ENCODE assay signal across 8 cellular contexts in the genomic region with DNA sequence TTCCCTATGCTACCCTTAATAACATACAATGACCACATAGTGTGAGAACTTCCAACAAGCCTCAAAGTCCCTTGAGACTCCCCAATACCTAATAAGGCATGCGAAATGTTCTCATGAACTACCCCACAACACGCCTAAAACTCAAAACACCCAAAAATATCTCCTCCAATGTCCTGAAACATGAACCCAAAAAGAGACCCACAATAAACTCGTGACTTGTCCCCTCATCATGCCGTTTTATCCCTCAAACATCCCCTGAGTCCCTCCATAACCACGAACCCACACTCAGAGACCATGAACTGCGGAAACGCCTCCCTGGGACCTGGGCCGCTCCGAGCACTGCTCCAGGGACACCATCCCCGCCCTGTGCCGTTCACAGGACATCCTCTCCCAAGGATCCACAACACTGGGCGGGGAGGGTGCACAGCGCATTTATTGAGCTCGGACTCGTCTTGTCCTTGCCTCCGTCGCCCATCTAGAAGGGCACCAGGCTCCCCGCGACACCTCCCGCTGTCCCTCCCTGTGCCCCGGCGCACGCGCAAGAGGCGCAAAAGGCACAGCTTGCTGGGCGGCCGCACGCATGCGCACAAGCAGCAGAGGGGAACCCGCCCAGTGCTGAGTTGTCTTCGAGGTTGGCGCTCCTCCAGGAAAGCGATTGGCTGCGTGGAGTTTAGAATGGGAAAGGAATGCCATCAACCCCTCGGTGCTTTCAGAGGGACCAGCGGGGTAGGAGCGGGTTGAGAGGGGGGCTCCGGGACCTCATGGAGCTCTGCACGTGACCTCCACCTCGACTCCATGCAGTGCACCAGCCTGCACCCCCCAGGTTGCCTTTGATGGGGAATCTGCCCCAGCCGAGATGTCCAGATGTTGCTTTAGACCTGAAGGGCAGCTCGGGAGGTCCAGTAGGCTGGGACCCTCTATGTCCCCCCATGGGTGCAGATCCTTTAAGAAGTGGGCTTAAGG.
DNase-seq lines count a peak whose midpoint lies in the region; ATAC-seq lines count a peak whose summit lies in the region.

No MANE protein-coding gene starts in this region.

- peaks cover 0 to 13% of the 10 kb centered on the region in 2 donors for H3K27me3 Mint-ChIP-seq in effector memory CD8-positive, alpha-beta T cell

- H3K9me3 Mint-ChIP-seq in effector memory CD8-positive, alpha-beta T cell, result no peaks in the 10 kb centered on the region

- H3K4me3 Mint-ChIP-seq in effector memory CD8-positive, alpha-beta T cell, result peak overlapping the region; percentile 83 to 85

- DNase-seq in GM04503 (ENCODE audit: low read depth), result peak; percentile 58
- DNase-seq in NCI-H748 treated with DMSO at 0.1 percent for 48 hours (lab: John Stamatoyannopoulos, UW), result peak; percentile 86
- peak; percentile 72 to 76 for DNase-seq in activated CD8-positive, alpha-beta memory T cell treated with anti-CD3 and anti-CD28 coated beads for 4 hours (ENCODE audit: low read depth in 2 of 2)
- peak; percentile 68 to 71 (median 70) for DNase-seq in effector memory CD8-positive, alpha-beta T cell
- peak; percentile 91 for DNase-seq in middle frontal gyrus (ENCODE audit: extremely low spot score, low spot score)
- DNase-seq in stimulated activated CD8-positive, alpha-beta memory T cell treated with anti-CD3 and anti-CD28 coated beads, Interleukin-2, amount 100 ng/mL, for 48 hours (ENCODE audit: low read depth in 2 of 2), result peak; percentile 75 to 81
- DNase-seq in KBM-7, result no peak

- peak; percentile 83 for ATAC-seq in HG02870 (IDR thresholded peaks at IDR 0.05; ENCODE audit: unreplicated experiment)
- peak; percentile 97 for ATAC-seq in effector memory CD8-positive, alpha-beta T cell (replicated peaks)

- in situ Hi-C loops in KBM-7 (cut with MboI; ENCODE audit: low pct_unique_long_range_greater_than_20kb, low sequenced_read_pairs), result no loop called here

- peak overlapping the region in 1 of 2 donors; percentile 64 for H3K27ac Mint-ChIP-seq in effector memory CD8-positive, alpha-beta T cell

- H3K4me1 Mint-ChIP-seq in effector memory CD8-positive, alpha-beta T cell (ENCODE audit: low read depth in 2 of 2), result peaks cover 10% of the 10 kb centered on the region in 2 donors

- peaks cover 11% of the 10 kb centered on the region for H3K36me3 Mint-ChIP-seq in effector memory CD8-positive, alpha-beta T cell (ENCODE audit: insufficient read depth)
